1 cellular context compared by ENCODE assay signal in genomic region chr15:34342737-34343575, GRCh38.
TF ChIP-seq lines count a peak whose summit lies in the region.

Gene NOP10, minus strand, starts transcription at chr15:34343136. Its CDS starts 63 bp downstream, at chr15:34343073.
Gene NUTM1, plus strand, starts transcription at chr15:34343315. Its CDS starts 382 bp downstream, at chr15:34343697.

TF ChIP-seq in K562, 482 proteins besides CTCF, POLR2A, EP300 and RAD21 (continued from another document and continues in another):
- TF ChIP-seq NKRF (IDR thresholded peaks at IDR 0.05; ENCODE audit: borderline replicate concordance) = peak; percentile 96
- 0 out of 2 replicates have a peak, but pooled peaks have one; percentile 38 for TF ChIP-seq ZBTB17 (CRISPR knock-in tag; IDR thresholded peaks at IDR 0.05)
- TF ChIP-seq FOXP4 (CRISPR knock-in tag; IDR thresholded peaks at IDR 0.05; ENCODE audit: borderline replicate concordance) = no peak; the same call in 1 of the 2 replicates
- no peak for TF ChIP-seq STAT6 (CRISPR knock-in tag; IDR thresholded peaks at IDR 0.05)
- peak; percentile 84 for TF ChIP-seq TAF9B (IDR thresholded peaks at IDR 0.05; ENCODE audit: partially characterized antibody)
- peak; percentile 43; the same call in 1 of the 2 replicates for TF ChIP-seq SMAD4 (CRISPR knock-in tag; conservative IDR thresholded peaks at IDR 0.05)
- TF ChIP-seq AFF4 (CRISPR knock-in tag; IDR thresholded peaks at IDR 0.05) = 0 out of 2 replicates have a peak, but pooled peaks have one; percentile 20
- TF ChIP-seq HLTF (IDR thresholded peaks at IDR 0.05) = no peak
- TF ChIP-seq SMARCB1 (IDR thresholded peaks at IDR 0.05; ENCODE audit: insufficient read length, low read depth) = no peak
- TF ChIP-seq CCNT2 (IDR thresholded peaks at IDR 0.05; ENCODE audit: borderline replicate concordance, extremely low read depth, insufficient read length, low read depth, low read length) = no peak
- no peak for TF ChIP-seq PTTG1 (tag; IDR thresholded peaks at IDR 0.05; ENCODE audit: low read depth)
- TF ChIP-seq SNRNP70 (optimal IDR thresholded peaks at IDR 0.05; ENCODE audit: low read depth, low read length) = no peak
- no peak for TF ChIP-seq PYGO2 (tag; IDR thresholded peaks at IDR 0.05)
- TF ChIP-seq GABPA (tag; conservative IDR thresholded peaks at IDR 0.05; ENCODE audit: low read depth) = peak; percentile 96
- peak; percentile 97 for TF ChIP-seq SUPT5H (IDR thresholded peaks at IDR 0.05)
- peak; percentile 82 for TF ChIP-seq PHF20 (IDR thresholded peaks at IDR 0.05; ENCODE audit: partially characterized antibody)
- no peak for TF ChIP-seq ZNF76 (CRISPR knock-in tag; IDR thresholded peaks at IDR 0.05; ENCODE audit: borderline replicate concordance)
- no peak for TF ChIP-seq ZBTB2 (IDR thresholded peaks at IDR 0.05)
- TF ChIP-seq DPF2 (IDR thresholded peaks at IDR 0.05) = peak; percentile 48; the same call in 1 of the 2 replicates
- peak; percentile 57 for TF ChIP-seq NR2C1 (IDR thresholded peaks at IDR 0.05)
- TF ChIP-seq NR2C1 (tag; IDR thresholded peaks at IDR 0.05) = peak; percentile 72
- no peak for TF ChIP-seq ZNF507 (tag; conservative IDR thresholded peaks at IDR 0.05)
- TF ChIP-seq PTRF (tag; IDR thresholded peaks at IDR 0.05) = no peak
- TF ChIP-seq CBFA2T2 (conservative IDR thresholded peaks at IDR 0.05) = peak; percentile 68
- peak; percentile 84 for TF ChIP-seq CREB1 (IDR thresholded peaks at IDR 0.05)
- peak; percentile 83 for TF ChIP-seq CREB1 (CRISPR knock-in tag; IDR thresholded peaks at IDR 0.05)
- 0 out of 4 replicates have a peak, but pooled peaks of 1 of the 2 experiments have one; percentile 32 for TF ChIP-seq TBL1XR1 (IDR thresholded peaks at IDR 0.05; ENCODE audit: low read length in 2 of 2)
- TF ChIP-seq L3MBTL2 (IDR thresholded peaks at IDR 0.05) = peak; percentile 93
- peak; percentile 94 for TF ChIP-seq TFE3 (CRISPR knock-in tag; IDR thresholded peaks at IDR 0.05)
- peak; percentile 78 for TF ChIP-seq GATAD2B (IDR thresholded peaks at IDR 0.05; ENCODE audit: borderline replicate concordance)
- TF ChIP-seq RBM14 (IDR thresholded peaks at IDR 0.05; ENCODE audit: borderline replicate concordance, insufficient read depth, low read depth, low read length) = no peak
- no peak for TF ChIP-seq RBM34 (IDR thresholded peaks at IDR 0.05; ENCODE audit: borderline replicate concordance, insufficient read depth, low read length)
- no peak for TF ChIP-seq MCM7 (IDR thresholded peaks at IDR 0.05)
- 0 out of 2 replicates have a peak, but pooled peaks have one; percentile 17 for TF ChIP-seq ZBTB1 (CRISPR knock-in tag; IDR thresholded peaks at IDR 0.05; ENCODE audit: borderline replicate concordance, low read depth)
- 0 out of 2 replicates have a peak, but pooled peaks have one; percentile 43 for TF ChIP-seq ARID2 (IDR thresholded peaks at IDR 0.05)
- TF ChIP-seq E2F6 (IDR thresholded peaks at IDR 0.05; ENCODE audit: borderline replicate concordance in 1 of 2, extremely low read depth in 1 of 2, insufficient read depth in 1 of 2, insufficient read length in 1 of 2, low read depth in 1 of 2, low read length in 1 of 2, poor library complexity in 1 of 2, severe bottlenecking in 1 of 2) = peak; percentile 67 to 87
- TF ChIP-seq TOE1 (IDR thresholded peaks at IDR 0.05; ENCODE audit: borderline replicate concordance) = peak; percentile 97
- TF ChIP-seq TOE1 (CRISPR knock-in tag; IDR thresholded peaks at IDR 0.05; ENCODE audit: borderline replicate concordance, low read depth) = no peak
- peak; percentile 94 for TF ChIP-seq BHLHE40 (IDR thresholded peaks at IDR 0.05; ENCODE audit: low read length)
- TF ChIP-seq E2F8 (IDR thresholded peaks at IDR 0.05; ENCODE audit: low read depth, partially characterized antibody) = peak; percentile 77
- 0 out of 2 replicates have a peak, but pooled peaks have one; percentile 36 for TF ChIP-seq EHMT2 (IDR thresholded peaks at IDR 0.05)
- TF ChIP-seq ZNF347 (CRISPR knock-in tag; IDR thresholded peaks at IDR 0.05; ENCODE audit: low read depth) = no peak
